Comparison of ENCODE assay signal across 9 cellular contexts in genomic region chr1:160207118-160207650, GRCh38. TPM values are rescaled to one million over a fixed set of nuclear protein-coding genes. Genes with fewer than 3 reads are reported as not detected.
A peak's percentile ranks its signal among the peaks of the same experiment; 100 is the strongest.
DNase-seq lines count a peak whose midpoint lies in the region; ATAC-seq, FAIRE-seq and TF ChIP-seq lines count a peak whose summit lies in the region.
"Had no signal": no experiment of that assay in that cellular context is flagged by ENCODE, and none has a peak within 500 bp of the region (broad histone marks: within the 10 kb centered on the region; RNA-seq: fewer than 3 reads in every experiment).

No MANE protein-coding gene starts in this region.

- no peak overlapping the region for H3K14ac ChIP-seq in H1 (ENCODE audit: insufficient read length)

- H3K4me1 Mint-ChIP-seq in CD8-positive, alpha-beta T cell (ENCODE audit: low read depth): peaks cover 36% of the 10 kb centered on the region
- peaks cover 6% of the 10 kb centered on the region for H3K4me1 Mint-ChIP-seq in progenitor cell of endocrine pancreas (ENCODE audit: low read depth)
- H3K4me1 Mint-ChIP-seq in Caco-2 (ENCODE audit: low read depth, unreplicated experiment): peaks cover 18% of the 10 kb centered on the region

- TF ChIP-seq EP300 in H1 (IDR thresholded peaks at IDR 0.05; ENCODE audit: borderline replicate concordance in 1 of 2, low read depth in 2 of 2, low read length in 2 of 2) (no peak), ovary (IDR thresholded peaks at IDR 0.05) (no peak)

- ATAC-seq in CD8-positive, alpha-beta T cell: no peak

- H3K9me3 ChIP-seq in CD8-positive, alpha-beta T cell (ENCODE audit: low read length): no peaks in the 10 kb centered on the region
- H3K9me3 ChIP-seq in OCI-LY3 (ENCODE audit: insufficient read depth, low read length): no peaks in the 10 kb centered on the region
- H3K9me3 ChIP-seq in H1 (ENCODE audit: insufficient read depth in 2 of 2, low read depth in 1 of 2, low read length in 1 of 2): no peaks in the 10 kb centered on the region
- H3K9me3 ChIP-seq in ovary: no peaks in the 10 kb centered on the region
- no peaks in the 10 kb centered on the region for H3K9me3 ChIP-seq in Caco-2

- peak overlapping the region; percentile 90 for H3K4me3 Mint-ChIP-seq in CD8-positive, alpha-beta T cell
- H3K4me3 Mint-ChIP-seq in progenitor cell of endocrine pancreas (ENCODE audit: low read depth) (peak overlapping the region; percentile 84), Caco-2 (ENCODE audit: unreplicated experiment) (no peak overlapping the region)

- H3K27ac Mint-ChIP-seq in CD8-positive, alpha-beta T cell: peak overlapping the region; percentile 89
- H3K27ac Mint-ChIP-seq in progenitor cell of endocrine pancreas: no peak overlapping the region
- no peak overlapping the region for H3K27ac Mint-ChIP-seq in Caco-2 (ENCODE audit: unreplicated experiment)

- H3K36me3 ChIP-seq in CD8-positive, alpha-beta T cell (ENCODE audit: insufficient read depth, low read length): peaks cover 3% of the 10 kb centered on the region
- H3K36me3 ChIP-seq in OCI-LY3 (replicated peaks; ENCODE audit: low read depth, low read length): peaks cover 58% of the 10 kb centered on the region
- H3K36me3 ChIP-seq in H1 (ENCODE audit: control insufficient read depth in 2 of 4, insufficient read depth in 4 of 4, low read length in 3 of 4): peaks cover 1 to 8% (median 4%) of the 10 kb centered on the region in 4 experiments; a peak in 6 of 8 replicates
- no peaks in the 10 kb centered on the region for H3K36me3 ChIP-seq in ovary
- peaks cover 2% of the 10 kb centered on the region; the same call in 1 of the 2 replicates for H3K36me3 ChIP-seq in Caco-2 (ENCODE audit: control insufficient read depth, insufficient read depth, low read length)

- no peaks in the 10 kb centered on the region for H3K27me3 ChIP-seq in CD8-positive, alpha-beta T cell (ENCODE audit: insufficient read depth, low read length)
- H3K27me3 ChIP-seq in OCI-LY3 (ENCODE audit: low read depth, low read length) (no peaks in the 10 kb centered on the region), H1 (replicated peaks in 1 of 4; ENCODE audit: control insufficient read depth in 3 of 4, extremely low read depth in 1 of 4, insufficient read depth in 3 of 4, low read length in 3 of 4) (no peaks in the 10 kb centered on the region), ovary (no peaks in the 10 kb centered on the region), Caco-2 (replicated peaks; ENCODE audit: control insufficient read depth, insufficient read depth, low read length) (no peaks in the 10 kb centered on the region)

- H4K91ac ChIP-seq in H1 (replicated peaks; ENCODE audit: insufficient read length, low read length): no peak overlapping the region

- H3K23ac ChIP-seq in H1 (ENCODE audit: insufficient read length): no peak overlapping the region

- no peaks in the 10 kb centered on the region for H3K9me3 Mint-ChIP-seq in CD8-positive, alpha-beta T cell
- H3K9me3 Mint-ChIP-seq in progenitor cell of endocrine pancreas (ENCODE audit: low read depth) (no peaks in the 10 kb centered on the region), Caco-2 (ENCODE audit: unreplicated experiment) (no peaks in the 10 kb centered on the region)

- no peak overlapping the region for H4K5ac ChIP-seq in H1 (ENCODE audit: insufficient read length, low read depth, low read length)

- no peak overlapping the region for H3K27ac ChIP-seq in CD8-positive, alpha-beta T cell (ENCODE audit: low read depth, low read length)
- H3K27ac ChIP-seq in OCI-LY3 (ENCODE audit: low read length) (peak overlapping the region; percentile 96), H1 (ENCODE audit: low read depth, low read length) (no peak overlapping the region), ovary (peak overlapping the region in 1 of 2 donors; percentile 83)

- H3K4me3 ChIP-seq in CD8-positive, alpha-beta T cell (ENCODE audit: low read depth, low read length): no peak overlapping the region
- peak overlapping the region; percentile 89 for H3K4me3 ChIP-seq in OCI-LY3 (ENCODE audit: low read length)
- H3K4me3 ChIP-seq in H1 (ENCODE audit: extremely low read depth in 1 of 4, insufficient read depth in 2 of 4, low read depth in 3 of 4, low read length in 4 of 4): no peak overlapping the region
- H3K4me3 ChIP-seq in ovary: no peak overlapping the region
- no peak overlapping the region for H3K4me3 ChIP-seq in Caco-2 (ENCODE audit: low read depth, low read length)

- H3K9ac ChIP-seq in OCI-LY3 (ENCODE audit: low read length): peak overlapping the region; percentile 98; the same call in 1 of the 2 replicates
- no peak overlapping the region for H3K9ac ChIP-seq in H1 (replicated peaks in 1 of 4; ENCODE audit: extremely low read depth in 1 of 4, low read depth in 3 of 4, low read length in 3 of 4)

- 0 out of 2 replicates have a peak overlapping the region, but pooled peaks have one; percentile 7 for H2BK12ac ChIP-seq in H1 (ENCODE audit: low read depth, low read length)

- TF ChIP-seq CTCF in CD8-positive, alpha-beta T cell (IDR thresholded peaks at IDR 0.05): no peak
- no peak for TF ChIP-seq CTCF in OCI-LY3 (IDR thresholded peaks at IDR 0.05; ENCODE audit: low read depth, low read length)
- TF ChIP-seq CTCF in H1 (IDR thresholded peaks at IDR 0.05; ENCODE audit: control extremely low read depth in 1 of 3, insufficient read depth in 1 of 3, low read depth in 1 of 3, low read length in 3 of 3): no peak
- no peak for TF ChIP-seq CTCF in progenitor cell of endocrine pancreas (IDR thresholded peaks at IDR 0.05; ENCODE audit: unreplicated experiment)
- TF ChIP-seq CTCF in ovary (IDR thresholded peaks at IDR 0.05): no peak
- no peak for TF ChIP-seq CTCF in Caco-2 (IDR thresholded peaks at IDR 0.05; ENCODE audit: insufficient read depth in 1 of 2, low read depth in 1 of 2, low read length in 1 of 2, severe bottlenecking in 1 of 2, unreplicated experiment in 1 of 2)

- H4K20me1 ChIP-seq in OCI-LY3 (ENCODE audit: insufficient read depth, low read length) (peaks cover 59% of the 10 kb centered on the region), H1 (replicated peaks in 1 of 2; ENCODE audit: control insufficient read depth in 1 of 2, insufficient read depth in 2 of 2, low read length in 2 of 2) (peaks cover 0 to 20% of the 10 kb centered on the region in 2 experiments)

- H2BK120ac ChIP-seq in H1 (replicated peaks; ENCODE audit: low read depth, low read length): no peak overlapping the region

- WGBS in H1 (ENCODE audit: extremely low coverage in 1 of 2, insufficient coverage in 1 of 2, insufficient read length in 1 of 2, insufficient replicate concordance in 2 of 2, low coverage in 1 of 2, low lambda C conversion rate in 2 of 2, missing lambda C conversion rate in 1 of 2), 2 experiments: 93% methylated on average over 4 of the region's 4 CpGs; no CpG with 5 or more reads in 1 of the 2 experiments
- WGBS in ovary, 3 donors: 82 to 85% (median 84%) methylated on average over 4 of the region's 4 CpGs

- H2AFZ ChIP-seq in OCI-LY3 (ENCODE audit: low read depth, low read length): no peak overlapping the region
- no peak overlapping the region for H2AFZ ChIP-seq in H1 (ENCODE audit: low read length)

- H3K4me1 ChIP-seq in CD8-positive, alpha-beta T cell (ENCODE audit: insufficient read depth, low read length): peaks cover 19% of the 10 kb centered on the region
- H3K4me1 ChIP-seq in OCI-LY3 (ENCODE audit: low read length) (peaks cover 58% of the 10 kb centered on the region), H1 (replicated peaks in 1 of 4; ENCODE audit: control insufficient read depth in 3 of 4, insufficient read depth in 4 of 4, low read length in 3 of 4) (peaks cover 17 to 41% (median 21%) of the 10 kb centered on the region in 4 experiments), ovary (ENCODE audit: insufficient read depth) (peaks cover 20% of the 10 kb centered on the region), Caco-2 (peaks cover 10% of the 10 kb centered on the region)

- no peak for FAIRE-seq in H1 (lab: Jason Lieb, UNC)

- H2BK20ac ChIP-seq in H1 (ENCODE audit: low read length): no peak overlapping the region

- CTCF ChIA-PET in CD8-positive, alpha-beta T cell (lab: Charles Lee): interaction anchor here (1.1 to 3.0 kb wide), 6 partner anchors 11 to 84 kb away, joined by 4 to 11 read pairs (median 6); no protein-coding TSS in a partner anchor
- CTCF ChIA-PET in H1 (lab: Charles Lee; ENCODE audit: partially characterized antibody): interaction anchor here (0.9 to 20.4 kb wide), 9 partner anchors 9 to 166 kb away, joined by 3 to 257 read pairs (median 10); partner anchors contain the start of gene CASQ1
- CTCF ChIA-PET in Caco-2 (lab: Charles Lee): interaction anchor here (1.4 kb wide), 1 partner anchor 13 kb away, joined by 5 read pairs; no protein-coding TSS in a partner anchor

- peaks cover 22% of the 10 kb centered on the region for H3K36me3 Mint-ChIP-seq in CD8-positive, alpha-beta T cell
- peaks cover 4% of the 10 kb centered on the region for H3K36me3 Mint-ChIP-seq in progenitor cell of endocrine pancreas (ENCODE audit: insufficient read depth)
- H3K36me3 Mint-ChIP-seq in Caco-2 (ENCODE audit: insufficient read depth, unreplicated experiment): peaks cover 26% of the 10 kb centered on the region

- no peak overlapping the region for H4K8ac ChIP-seq in H1 (ENCODE audit: extremely low read depth, insufficient read depth, low read length)

- H3K18ac ChIP-seq in H1 (ENCODE audit: extremely low read depth, low read length): no peak overlapping the region

- H3K56ac ChIP-seq in H1 (replicated peaks; ENCODE audit: insufficient read length, low read depth, low read length): no peak overlapping the region

- H2BK5ac ChIP-seq in H1 (ENCODE audit: low read depth, low read length): no peak overlapping the region

- H3K4ac ChIP-seq in H1 (replicated peaks; ENCODE audit: insufficient read length, low read depth, low read length): no peak overlapping the region

- H2AK5ac ChIP-seq in H1 (ENCODE audit: low read depth, low read length): 0 out of 2 replicates have a peak overlapping the region, but pooled peaks have one; percentile 1

- H3K79me1 ChIP-seq in H1 (ENCODE audit: low read depth, low read length): peaks cover 11% of the 10 kb centered on the region

- TF ChIP-seq POLR2A in H1 (IDR thresholded peaks at IDR 0.05; ENCODE audit: control extremely low read depth in 1 of 2, low read depth in 2 of 2, low read length in 2 of 2) (peak in 1 of 2 experiments; percentile 76; a peak in 1 of 3 replicates), ovary (IDR thresholded peaks at IDR 0.05) (no peak)

- no peaks in the 10 kb centered on the region for H3K27me3 Mint-ChIP-seq in CD8-positive, alpha-beta T cell (ENCODE audit: low read depth)
- no peaks in the 10 kb centered on the region for H3K27me3 Mint-ChIP-seq in progenitor cell of endocrine pancreas
- no peaks in the 10 kb centered on the region for H3K27me3 Mint-ChIP-seq in Caco-2 (ENCODE audit: insufficient read depth, unreplicated experiment)

- intact Hi-C loops in CD8-positive, alpha-beta T cell (cut with DNase I, micrococcal nuclease): loop anchor here (5.0 kb wide), 3 partner anchors 50 to 105 kb away; partner anchors contain the start of gene DCAF8 (in 1 of the 2)
- intact Hi-C loops in ovary (cut with DNase I) (loop anchor here in 2 of 4 donors (5.0 kb wide), 1 partner anchor 105 kb away; no protein-coding TSS in a partner anchor), Caco-2 (cut with micrococcal nuclease; ENCODE audit: unreplicated experiment) (no loop called here)

- TF ChIP-seq RAD21 in H1 (IDR thresholded peaks at IDR 0.05 in 1 of 2, conservative IDR thresholded peaks at IDR 0.05 in 1 of 2; ENCODE audit: low read depth in 2 of 2, low read length in 2 of 2): no peak

- H3K4me2 ChIP-seq in OCI-LY3 (ENCODE audit: low read length) (peak overlapping the region; percentile 99), H1 (ENCODE audit: insufficient read depth in 1 of 2, low read depth in 2 of 2, low read length in 2 of 2) (peak overlapping the region; percentile 93; a peak in 3 of 4 replicates)

- H3K23me2 ChIP-seq in H1 (ENCODE audit: low read depth, low read length): peaks cover 9% of the 10 kb centered on the region

- BruUV-seq in Caco-2 (replicated peaks; lab: Mats Ljungman, UMichigan): no TSS peak

- H3K79me2 ChIP-seq in OCI-LY3 (ENCODE audit: low read length) (peaks cover 64% of the 10 kb centered on the region), H1 (ENCODE audit: control insufficient read depth in 1 of 2, insufficient read depth in 2 of 2, low read length in 2 of 2) (peaks cover 8% of the 10 kb centered on the region in 2 experiments; a peak in 2 of 4 replicates)

- no peak overlapping the region for H2BK15ac ChIP-seq in H1 (ENCODE audit: low read length)

- DNase-seq in CD8-positive, alpha-beta T cell: no peak
- DNase-seq in H1 (ENCODE audit: low read depth in 1 of 2, low spot score in 2 of 2): no peak
- DNase-seq in progenitor cell of endocrine pancreas (ENCODE audit: low spot score, unreplicated experiment): no peak
- no peak for DNase-seq in ovary
- DNase-seq in Caco-2: no peak
- no peak for DNase-seq in central memory CD4-positive, alpha-beta T cell
- no peak for DNase-seq in dermis blood vessel endothelial cell
- DNase-seq: effector CD8-positive, alpha-beta T cell had no signal

- POLR2A ChIA-PET in CD8-positive, alpha-beta T cell (lab: Charles Lee): interaction anchor here (1.2 kb wide), 1 partner anchor 55 kb away, joined by 3 read pairs; the partner anchor contains the start of gene DCAF8
- POLR2A ChIA-PET in H1 (lab: Charles Lee; ENCODE audit: partially characterized antibody): interaction anchor here (0.8 to 11.3 kb wide), 12 partner anchors 8 to 144 kb away, joined by 3 to 107 read pairs (median 6); partner anchors contain the start of genes CASQ1 and DCAF8
- POLR2A ChIA-PET in Caco-2 (lab: Charles Lee): no interaction called here

RNA-seq across cellular contexts. Expression of gene PEA15, which starts 2.0 kb away (rescaled TPM):
- 10 to 100 TPM in 1 of 2 experiments, 1 to 10 TPM in 1; 9.1 to 10.9 TPM for total RNA-seq in CD8-positive, alpha-beta T cell
- 75.1 and 78.8 TPM in 2 replicates for total RNA-seq in H1 (2021; fragmentation: NEBNext Ultra II Directional; extraction: Animal tissue kit (Norgen Biotek cat#: 25700))
- 68.2 and 71.3 TPM in 2 replicates for polyA plus RNA-seq in H1 (2011; rRNA removed)
- 97.2 TPM for polyA plus RNA-seq in H1 (2011; cell fraction: cytosol; rRNA removed)
- polyA plus RNA-seq in H1 (2011; cell fraction: nucleus; rRNA removed): 65.2 TPM
- polyA plus RNA-seq in H1 (2012, experiment 1 of 2): 56.1 to 71.9 TPM (median 69.0 TPM) in 4 replicates
- 67.9 TPM for polyA plus RNA-seq in H1 (2012, experiment 2 of 2)
- polyA plus RNA-seq in H1 (2013, experiment 1 of 2): 109 TPM
- 115 TPM for polyA plus RNA-seq in H1 (2013, experiment 2 of 2)
- polyA minus RNA-seq in H1 (2011; rRNA and poly(A)+ RNA removed): 77.4 and 108 TPM in 2 replicates
- polyA minus RNA-seq in H1 (2011; cell fraction: cytosol; rRNA and poly(A)+ RNA removed): 29.1 TPM
- polyA minus RNA-seq in H1 (2011; cell fraction: nucleus; rRNA and poly(A)+ RNA removed): 35.7 TPM
- total RNA-seq in progenitor cell of endocrine pancreas: 31.2 and 37.6 TPM in 2 replicates
- total RNA-seq in ovary: 100 to 1,000 TPM in 5 of 7 donors, 10 to 100 TPM in 2; 38.4 to 137 (median 135) TPM
- 100 to 1,000 TPM; 137 to 530 TPM for polyA plus RNA-seq in ovary
- 84.9 and 85.1 TPM in 2 replicates for total RNA-seq in Caco-2 (2022)
- total RNA-seq in dermis blood vessel endothelial cell: 65.2 and 121 TPM in 2 replicates

RNA-seq across cellular contexts. Expression of gene CASQ1, which starts 16.8 kb away (rescaled TPM):
- total RNA-seq in CD8-positive, alpha-beta T cell: not detected
- total RNA-seq in H1 (2021; fragmentation: NEBNext Ultra II Directional; extraction: Animal tissue kit (Norgen Biotek cat#: 25700)): 0.80 and 1.1 TPM in 2 replicates
- polyA plus RNA-seq in H1 (2011; rRNA removed): 1.3 and 1.4 TPM in 2 replicates
- polyA plus RNA-seq in H1 (2011; cell fraction: cytosol; rRNA removed): 1.5 TPM
- 1.4 TPM for polyA plus RNA-seq in H1 (2011; cell fraction: nucleus; rRNA removed)
- 0.72 to 1.6 TPM (median 1.0 TPM) in 4 replicates for polyA plus RNA-seq in H1 (2012, experiment 1 of 2)
- polyA plus RNA-seq in H1 (2012, experiment 2 of 2): 0.66 TPM
- polyA plus RNA-seq in H1 (2013, experiment 1 of 2): 1.4 TPM
- polyA plus RNA-seq in H1 (2013, experiment 2 of 2): 1.7 TPM
- polyA minus RNA-seq in H1 (2011; rRNA and poly(A)+ RNA removed): 0.41 and 1.4 TPM in 2 replicates
- polyA minus RNA-seq in H1 (2011; cell fraction: cytosol; rRNA and poly(A)+ RNA removed): 0.59 TPM
- not detected for polyA minus RNA-seq in H1 (2011; cell fraction: nucleus; rRNA and poly(A)+ RNA removed)
- total RNA-seq in progenitor cell of endocrine pancreas: not detected in 2 replicates
- under 1 TPM in 4 of 7 donors, not detected in 3; 0.15 to 0.61 (median 0.43) TPM for total RNA-seq in ovary
- polyA plus RNA-seq in ovary: under 1 TPM; 0.06 to 0.92 TPM
- not detected in 2 replicates for total RNA-seq in Caco-2 (2022)
- total RNA-seq in dermis blood vessel endothelial cell: not detected in 2 replicates

RNA-seq across cellular contexts. Expression of gene DCAF8, which starts 55.2 kb away (rescaled TPM):
- total RNA-seq in CD8-positive, alpha-beta T cell: 100 to 1,000 TPM; 152 to 162 TPM
- 110 and 113 TPM in 2 replicates for total RNA-seq in H1 (2021; fragmentation: NEBNext Ultra II Directional; extraction: Animal tissue kit (Norgen Biotek cat#: 25700))
- polyA plus RNA-seq in H1 (2011; rRNA removed) (68.2 and 86.3 TPM in 2 replicates), ovary (100 to 1,000 TPM in 1 of 2 donors, 10 to 100 TPM in 1; 99.0 to 147 TPM)
- polyA plus RNA-seq in H1 (2011; cell fraction: cytosol; rRNA removed): 109 TPM
- polyA plus RNA-seq in H1 (2011; cell fraction: nucleus; rRNA removed): 282 TPM
- 108 to 124 TPM (median 115 TPM) in 4 replicates for polyA plus RNA-seq in H1 (2012, experiment 1 of 2)
- polyA plus RNA-seq in H1 (2012, experiment 2 of 2): 31.3 TPM
- polyA plus RNA-seq in H1 (2013, experiment 1 of 2): 82.1 TPM
- polyA plus RNA-seq in H1 (2013, experiment 2 of 2): 76.5 TPM
- polyA minus RNA-seq in H1 (2011; rRNA and poly(A)+ RNA removed): 111 and 133 TPM in 2 replicates
- 66.3 TPM for polyA minus RNA-seq in H1 (2011; cell fraction: cytosol; rRNA and poly(A)+ RNA removed)
- 167 TPM for polyA minus RNA-seq in H1 (2011; cell fraction: nucleus; rRNA and poly(A)+ RNA removed)
- total RNA-seq in progenitor cell of endocrine pancreas (167 and 172 TPM in 2 replicates), ovary (100 to 1,000 TPM in 5 of 7 donors, 10 to 100 TPM in 2; 85.2 to 133 (median 104) TPM), Caco-2 (2022) (112 and 116 TPM in 2 replicates), dermis blood vessel endothelial cell (82.1 and 87.3 TPM in 2 replicates)

RNA-seq across cellular contexts. Expression of gene ATP1A4, which starts 55.8 kb away (rescaled TPM):
- not detected for total RNA-seq in CD8-positive, alpha-beta T cell
- 0.57 and 0.61 TPM in 2 replicates for total RNA-seq in H1 (2021; fragmentation: NEBNext Ultra II Directional; extraction: Animal tissue kit (Norgen Biotek cat#: 25700))
- polyA plus RNA-seq in H1 (2011; rRNA removed) (0.48 and 0.80 TPM in 2 replicates), ovary (under 1 TPM in 1 of 2 donors, not detected in 1; 0.37 TPM)
- 0.62 TPM for polyA plus RNA-seq in H1 (2011; cell fraction: cytosol; rRNA removed)
- 1.1 TPM for polyA plus RNA-seq in H1 (2011; cell fraction: nucleus; rRNA removed)
- 0.39 to 0.72 TPM (median 0.42 TPM) in 4 replicates for polyA plus RNA-seq in H1 (2012, experiment 1 of 2)
- 0.09 TPM for polyA plus RNA-seq in H1 (2012, experiment 2 of 2)
- polyA plus RNA-seq in H1 (2013, experiment 1 of 2): 0.51 TPM
- 0.53 TPM for polyA plus RNA-seq in H1 (2013, experiment 2 of 2)
- 0.44 and 0.63 TPM in 2 replicates for polyA minus RNA-seq in H1 (2011; rRNA and poly(A)+ RNA removed)
- polyA minus RNA-seq in H1 (2011; cell fraction: cytosol; rRNA and poly(A)+ RNA removed): 0.66 TPM
- 0.40 TPM for polyA minus RNA-seq in H1 (2011; cell fraction: nucleus; rRNA and poly(A)+ RNA removed)
- total RNA-seq in progenitor cell of endocrine pancreas (not detected in 2 replicates), ovary (under 1 TPM in 1 of 7 donors, not detected in 6; 0.22 TPM), Caco-2 (2022) (not detected in 2 replicates), dermis blood vessel endothelial cell (not detected in 2 replicates)
